1 cellular context compared by ENCODE assay signal in the genomic region with DNA sequence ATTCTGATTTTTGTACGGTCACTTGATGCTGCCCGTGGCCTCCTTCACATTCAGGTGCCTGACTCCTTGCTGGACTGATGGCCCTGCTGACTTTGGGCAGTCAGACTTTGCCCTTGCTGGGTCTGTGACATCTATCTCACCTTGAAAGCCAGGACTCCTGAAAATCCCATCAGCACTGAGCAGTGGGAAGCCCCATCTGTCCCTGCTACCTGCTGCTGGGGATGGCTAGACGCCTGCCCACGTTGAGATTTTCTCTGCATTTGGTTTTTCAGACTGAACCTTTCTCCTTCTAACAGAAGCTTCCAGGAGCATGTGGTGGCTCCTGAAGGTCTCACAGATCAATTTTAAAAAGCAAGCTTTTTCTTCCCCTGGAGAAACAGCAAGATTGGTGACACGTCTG.
TF ChIP-seq lines count a peak whose summit lies in the region.

No MANE protein-coding gene starts in this region.

TF ChIP-seq in H1, 55 proteins besides CTCF, POLR2A, EP300 and RAD21:
- TF ChIP-seq SIN3A (conservative IDR thresholded peaks at IDR 0.05 in 1 of 2, IDR thresholded peaks at IDR 0.05 in 1 of 2; ENCODE audit: low read depth in 1 of 2, low read length in 2 of 2): no peak
